1 cellular context compared by ENCODE assay signal in genomic region chr4:166274775-166275174, GRCh38.
TF ChIP-seq lines count a peak whose summit lies in the region.

No MANE protein-coding gene starts in this region.

TF ChIP-seq in SK-N-SH, 30 proteins besides CTCF, POLR2A, EP300 and RAD21 (continued from another document):
- TF ChIP-seq REST (IDR thresholded peaks at IDR 0.05; ENCODE audit: low read depth, low read length), result no peak
- no peak for TF ChIP-seq MEF2A (IDR thresholded peaks at IDR 0.05; ENCODE audit: borderline replicate concordance, low read depth)
- TF ChIP-seq JUND (IDR thresholded peaks at IDR 0.05), result no peak
- no peak for TF ChIP-seq NFIC (IDR thresholded peaks at IDR 0.05; ENCODE audit: borderline replicate concordance)
- no peak for TF ChIP-seq FOXJ3 (CRISPR knock-in tag; IDR thresholded peaks at IDR 0.05)
- no peak for TF ChIP-seq TAF1 (IDR thresholded peaks at IDR 0.05; ENCODE audit: borderline replicate concordance, low read depth, low read length)
- TF ChIP-seq CHD2 (IDR thresholded peaks at IDR 0.05; ENCODE audit: low read length, partially characterized antibody), result no peak
- TF ChIP-seq ELF1 (IDR thresholded peaks at IDR 0.05), result no peak
- TF ChIP-seq NRF1 (IDR thresholded peaks at IDR 0.05; ENCODE audit: low read depth, low read length), result no peak
